Comparison of ENCODE assay signal across 9 cellular contexts in the genomic region with DNA sequence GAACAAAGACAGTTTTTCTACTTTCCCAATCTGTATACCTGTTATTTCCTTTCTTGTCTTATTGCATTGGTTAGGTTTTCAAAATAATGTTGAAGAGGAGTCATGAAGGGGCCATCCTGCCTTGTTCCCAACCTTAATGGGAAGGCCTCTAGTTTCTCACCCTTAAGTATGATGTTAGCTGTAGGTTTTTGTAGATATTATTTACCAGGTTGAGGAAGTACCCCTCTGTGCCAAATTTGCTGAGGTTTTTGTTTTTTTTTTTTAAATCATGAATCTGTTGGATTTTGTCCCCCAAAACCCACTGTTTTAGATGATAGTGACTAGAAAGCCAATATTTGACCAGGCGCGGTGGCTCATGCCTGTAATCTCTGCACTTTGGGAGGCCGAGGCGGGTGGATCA.
"Had no signal": no experiment of that assay in that cellular context is flagged by ENCODE, and none has a peak within 500 bp of the region (broad histone marks: within the 10 kb centered on the region; RNA-seq: fewer than 3 reads in every experiment).

No MANE protein-coding gene starts in this region.

- H2AFZ ChIP-seq: GM23248 had no signal

- DNase-seq: GM23248, GOT3, H7, HFFc6, KG1 had no signal

- H3K36me3 ChIP-seq: HAP-1 had no signal

- H3K27ac Mint-ChIP-seq: HFFc6, IgD-negative memory B cell had no signal

- H3K9ac ChIP-seq: GM23248 had no signal

- H3K9me3 Mint-ChIP-seq: HFFc6 had no signal

- H3K27ac ChIP-seq: GM23248, HL-60 had no signal

- H3K4me3 ChIP-seq: GM23248, HAP-1 had no signal

- ATAC-seq: HCT116 had no signal

- H3K9me3 ChIP-seq: HAP-1 had no signal

- H3K4me1 ChIP-seq: HAP-1 had no signal

- H3K4me3 Mint-ChIP-seq: HFFc6, IgD-negative memory B cell had no signal

- H3K27me3 Mint-ChIP-seq: IgD-negative memory B cell had no signal
